Comparison of ENCODE assay signal across 10 cellular contexts in genomic region chr1:205317311-205317917, GRCh38. TPM values are rescaled to one million over a fixed set of nuclear protein-coding genes. Genes with fewer than 3 reads are reported as not detected.
A peak's percentile ranks its signal among the peaks of the same experiment; 100 is the strongest.
DNase-seq lines count a peak whose midpoint lies in the region; ATAC-seq and TF ChIP-seq lines count a peak whose summit lies in the region.
"Had no signal": no experiment of that assay in that cellular context is flagged by ENCODE, and none has a peak within 500 bp of the region (broad histone marks: within the 10 kb centered on the region; RNA-seq: fewer than 3 reads in every experiment).

No MANE protein-coding gene starts in this region.

- no peak overlapping the region for H4K12ac ChIP-seq in trophoblast cell (ENCODE audit: low read depth, low read length)

- H2BK12ac ChIP-seq in trophoblast cell (ENCODE audit: low read length) = no peak overlapping the region

- WGBS in trophoblast cell (ENCODE audit: extremely low coverage, insufficient coverage, insufficient read length) = no CpG with 5 or more reads among the region's 7 CpGs

- H3K79me2 ChIP-seq in trophoblast cell (ENCODE audit: control insufficient read depth, insufficient read depth, low read length, poor library complexity) = peaks cover 59% of the 10 kb centered on the region

- H3K27ac Mint-ChIP-seq in activated CD4-positive, alpha-beta memory T cell treated with anti-CD3 and anti-CD28 coated beads for 36 hours = peak overlapping the region; percentile 19
- no peak overlapping the region for H3K27ac Mint-ChIP-seq in activated CD4-positive, alpha-beta memory T cell treated with anti-CD3 and anti-CD28 coated beads, Interleukin-2, amount 10 ng/mL, durations not matched to agents 7 days and 5 days

- no peak overlapping the region for H2AFZ ChIP-seq in trophoblast cell (ENCODE audit: insufficient read depth, low read length, poor library complexity)

- no peaks in the 10 kb centered on the region for H3K27me3 ChIP-seq in foreskin keratinocyte
- H3K27me3 ChIP-seq in trophoblast cell (ENCODE audit: insufficient read depth, low read length) = no peaks in the 10 kb centered on the region

- H3K4ac ChIP-seq in trophoblast cell (ENCODE audit: low read depth, low read length) = peak overlapping the region; percentile 94

- no peaks in the 10 kb centered on the region for H3K9me3 Mint-ChIP-seq in activated CD4-positive, alpha-beta memory T cell treated with anti-CD3 and anti-CD28 coated beads for 36 hours
- no peaks in the 10 kb centered on the region for H3K9me3 Mint-ChIP-seq in activated CD4-positive, alpha-beta memory T cell treated with anti-CD3 and anti-CD28 coated beads, Interleukin-2, amount 10 ng/mL, durations not matched to agents 7 days and 5 days

- no peak overlapping the region for H3K4me3 Mint-ChIP-seq in activated CD4-positive, alpha-beta memory T cell treated with anti-CD3 and anti-CD28 coated beads for 36 hours
- no peak overlapping the region for H3K4me3 Mint-ChIP-seq in activated CD4-positive, alpha-beta memory T cell treated with anti-CD3 and anti-CD28 coated beads, Interleukin-2, amount 10 ng/mL, durations not matched to agents 7 days and 5 days

- no peak for ATAC-seq in foreskin keratinocyte
- ATAC-seq in HG03196 (IDR thresholded peaks at IDR 0.05; ENCODE audit: unreplicated experiment) = no peak
- no peak for ATAC-seq in GM21390 (IDR thresholded peaks at IDR 0.05; ENCODE audit: unreplicated experiment)
- ATAC-seq in HG02571 (IDR thresholded peaks at IDR 0.05; ENCODE audit: unreplicated experiment) = no peak

- H3K79me1 ChIP-seq in trophoblast cell (ENCODE audit: low read length) = peaks cover 25% of the 10 kb centered on the region

- CTCF ChIA-PET in activated CD4-positive, alpha-beta memory T cell treated with anti-CD3 and anti-CD28 coated beads for 36 hours (lab: Charles Lee) = interaction anchor here (1.6 to 28.8 kb wide), 3 partner anchors 8 to 37 kb away, joined by 6 to 1370 read pairs (median 7); no protein-coding TSS in a partner anchor
- CTCF ChIA-PET in activated CD4-positive, alpha-beta memory T cell treated with anti-CD3 and anti-CD28 coated beads, Interleukin-2, amount 10 ng/mL, durations not matched to agents 7 days and 5 days (lab: Charles Lee) = interaction anchor here (1.1 to 21.8 kb wide), 3 partner anchors 30 to 61 kb away, joined by 3 to 724 read pairs (median 201); no protein-coding TSS in a partner anchor

- H3K4me1 ChIP-seq in foreskin keratinocyte (peaks cover 30% of the 10 kb centered on the region), trophoblast cell (ENCODE audit: control insufficient read depth in 1 of 2, insufficient read depth in 2 of 2, low read length in 2 of 2) (peaks cover 45% of the 10 kb centered on the region in 2 experiments)

- H2BK5ac ChIP-seq in trophoblast cell (ENCODE audit: low read depth, low read length, poor library complexity) = no peak overlapping the region

- no peak overlapping the region for H4K8ac ChIP-seq in trophoblast cell (ENCODE audit: low read depth, low read length)

- no peaks in the 10 kb centered on the region for H3K27me3 Mint-ChIP-seq in activated CD4-positive, alpha-beta memory T cell treated with anti-CD3 and anti-CD28 coated beads for 36 hours
- no peaks in the 10 kb centered on the region for H3K27me3 Mint-ChIP-seq in activated CD4-positive, alpha-beta memory T cell treated with anti-CD3 and anti-CD28 coated beads, Interleukin-2, amount 10 ng/mL, durations not matched to agents 7 days and 5 days

- intact Hi-C loops in activated CD4-positive, alpha-beta memory T cell treated with anti-CD3 and anti-CD28 coated beads for 36 hours (cut with micrococcal nuclease) = loop anchor here (10.0 kb wide), 2 partner anchors 193 to 457 kb away; partner anchors contain the start of genes RAB29 and RBBP5

- H3K23ac ChIP-seq in trophoblast cell (ENCODE audit: low read length) = no peak overlapping the region

- no peak overlapping the region for H3K18ac ChIP-seq in trophoblast cell (ENCODE audit: low read length)

- peak overlapping the region; percentile 28 for H2AK5ac ChIP-seq in trophoblast cell (ENCODE audit: low read length)

- H3K27ac ChIP-seq in foreskin keratinocyte = peak overlapping the region; percentile 88
- no peak overlapping the region for H3K27ac ChIP-seq in trophoblast cell (ENCODE audit: low read depth, low read length)
- H3K27ac ChIP-seq: BLaER1 treated with 17β-estradiol and CSF1 and Interleukin-3, amounts not matched to agents 10 nM and 100 nM had no signal

- H3K4me3 ChIP-seq in trophoblast cell (ENCODE audit: low read depth, low read length) = no peak overlapping the region
- H3K4me3 ChIP-seq: BLaER1 treated with 17β-estradiol and CSF1 and Interleukin-3, amounts not matched to agents 10 nM and 100 nM had no signal

- H4K91ac ChIP-seq in trophoblast cell (ENCODE audit: low read depth, low read length) = no peak overlapping the region

- POLR2A ChIA-PET in activated CD4-positive, alpha-beta memory T cell treated with anti-CD3 and anti-CD28 coated beads for 36 hours (lab: Charles Lee) = interaction anchor here (3.2 kb wide), 1 partner anchor 30 kb away, joined by 19 read pairs; no protein-coding TSS in a partner anchor
- POLR2A ChIA-PET in activated CD4-positive, alpha-beta memory T cell treated with anti-CD3 and anti-CD28 coated beads, Interleukin-2, amount 10 ng/mL, durations not matched to agents 7 days and 5 days (lab: Charles Lee) = interaction anchor here (7.5 to 10.7 kb wide), 2 partner anchors 31 to 40 kb away, joined by 60 to 234 read pairs; no protein-coding TSS in a partner anchor

- no peak overlapping the region for H2BK120ac ChIP-seq in trophoblast cell (ENCODE audit: insufficient read depth, low read length, poor library complexity)

- peaks cover 15% of the 10 kb centered on the region in 2 experiments for H3K36me3 ChIP-seq in trophoblast cell (ENCODE audit: control insufficient read depth in 1 of 2, insufficient read depth in 2 of 2, low read length in 2 of 2)
- H3K36me3 ChIP-seq: BLaER1 treated with 17β-estradiol and CSF1 and Interleukin-3, amounts not matched to agents 10 nM and 100 nM had no signal

- H3K4me2 ChIP-seq in trophoblast cell (ENCODE audit: low read length) = no peak overlapping the region

- H3K9ac ChIP-seq in trophoblast cell (ENCODE audit: low read length) = no peak overlapping the region
- H3K9ac ChIP-seq: BLaER1 treated with 17β-estradiol and CSF1 and Interleukin-3, amounts not matched to agents 10 nM and 100 nM had no signal

- no peak for DNase-seq in activated CD4-positive, alpha-beta memory T cell treated with anti-CD3 and anti-CD28 coated beads for 36 hours
- no peak for DNase-seq in activated CD4-positive, alpha-beta memory T cell treated with anti-CD3 and anti-CD28 coated beads, Interleukin-2, amount 10 ng/mL, durations not matched to agents 7 days and 5 days
- DNase-seq in RPMI7951 (ENCODE audit: low read depth) (peak; percentile 69), foreskin keratinocyte (peak in 1 of 2 donors; percentile 48), trophoblast cell (no peak)

- H3K4me1 Mint-ChIP-seq in activated CD4-positive, alpha-beta memory T cell treated with anti-CD3 and anti-CD28 coated beads for 36 hours (ENCODE audit: low read depth) = peaks cover 83% of the 10 kb centered on the region
- peaks cover 78% of the 10 kb centered on the region for H3K4me1 Mint-ChIP-seq in activated CD4-positive, alpha-beta memory T cell treated with anti-CD3 and anti-CD28 coated beads, Interleukin-2, amount 10 ng/mL, durations not matched to agents 7 days and 5 days

- H3K14ac ChIP-seq in trophoblast cell (ENCODE audit: low read length) = no peak overlapping the region

- H3K9me3 ChIP-seq in trophoblast cell (ENCODE audit: insufficient read depth, low read depth, low read length) = no peaks in the 10 kb centered on the region

- no peaks in the 10 kb centered on the region for H3K36me3 Mint-ChIP-seq in activated CD4-positive, alpha-beta memory T cell treated with anti-CD3 and anti-CD28 coated beads for 36 hours
- peaks cover 20% of the 10 kb centered on the region for H3K36me3 Mint-ChIP-seq in activated CD4-positive, alpha-beta memory T cell treated with anti-CD3 and anti-CD28 coated beads, Interleukin-2, amount 10 ng/mL, durations not matched to agents 7 days and 5 days (ENCODE audit: low read depth)

- TF ChIP-seq CTCF in foreskin keratinocyte (conservative IDR thresholded peaks at IDR 0.05) = peak; percentile 14

RNA-seq across cellular contexts. Expression of gene NUAK2, which starts 4.1 kb away (rescaled TPM):
- 1 to 10 TPM; 4.4 to 4.5 TPM for total RNA-seq in activated CD4-positive, alpha-beta memory T cell treated with anti-CD3 and anti-CD28 coated beads for 36 hours
- total RNA-seq in activated CD4-positive, alpha-beta memory T cell treated with anti-CD3 and anti-CD28 coated beads, Interleukin-2, amount 10 ng/mL, durations not matched to agents 7 days and 5 days = 10 to 100 TPM; 12.4 to 13.0 TPM
- total RNA-seq in RPMI7951 (2014; rRNA removed; shearing (Covaris generic)) = 0.78 and 1.2 TPM in 2 replicates
- total RNA-seq in foreskin keratinocyte = 15.1 and 21.6 TPM in 2 replicates
- 9.5 and 12.4 TPM in 2 replicates for polyA plus RNA-seq in foreskin keratinocyte
- polyA plus RNA-seq in trophoblast cell (2013) = 20.4 and 22.1 TPM in 2 replicates

RNA-seq across cellular contexts. Expression of gene KLHDC8A, which starts 39.3 kb away (rescaled TPM):
- total RNA-seq in activated CD4-positive, alpha-beta memory T cell treated with anti-CD3 and anti-CD28 coated beads for 36 hours = not detected
- not detected for total RNA-seq in activated CD4-positive, alpha-beta memory T cell treated with anti-CD3 and anti-CD28 coated beads, Interleukin-2, amount 10 ng/mL, durations not matched to agents 7 days and 5 days
- total RNA-seq in RPMI7951 (2014; rRNA removed; shearing (Covaris generic)) = not detected in 2 replicates
- not detected in 2 replicates for total RNA-seq in foreskin keratinocyte
- not detected in 2 replicates for polyA plus RNA-seq in foreskin keratinocyte
- 3.6 TPM in 2 replicates for polyA plus RNA-seq in trophoblast cell (2013)
- total RNA-seq: T-helper 2 cell treated with Interferon-gamma antibody and Interleukin-4, amounts not matched to agents 100 ng/mL and 5 ng/mL, for 36 hours had no signal
